ENCODE assay signal across 17 cellular contexts in genomic region chr2:12287220-12287751, GRCh38.
DNase-seq lines count a peak whose midpoint lies in the region; ATAC-seq, FAIRE-seq and TF ChIP-seq lines count a peak whose summit lies in the region.
"Had no signal": no experiment of that assay in that cellular context is flagged by ENCODE, and none has a peak within 500 bp of the region (broad histone marks: within the 10 kb centered on the region; RNA-seq: fewer than 3 reads in every experiment).

No MANE protein-coding gene starts in this region.

- FAIRE-seq in bronchial epithelial cell (lab: Jason Lieb, UNC) (peak; percentile 7), GM19239 (lab: Jason Lieb, UNC) (no peak)
- FAIRE-seq: GM12891, HepG2 had no signal

- peaks cover 8 to 27% (median 14%) of the 10 kb centered on the region in 3 donors for H3K4me1 Mint-ChIP-seq in CD8-positive, alpha-beta memory T cell
- H3K4me1 Mint-ChIP-seq in activated T-helper 1 cell treated with anti-CD3 and anti-CD28 coated beads, Interleukin-12 subunit alpha, Interleukin-12 subunit beta, Interleukin-2, Interleukin-4 antibody, amounts not matched to agents 30 ng/mL and 10 ng/mL and 1 ng/mL, durations not matched to agents 14 hours and 24 hours and 36 hours (ENCODE audit: low read depth) = peaks cover 34% of the 10 kb centered on the region

- H3K4me1 ChIP-seq in CD8-positive, alpha-beta memory T cell (ENCODE audit: insufficient read depth, low read length) = peaks cover 3% of the 10 kb centered on the region
- H3K4me1 ChIP-seq in aorta (ENCODE audit: control insufficient read depth in 1 of 2, insufficient read depth in 2 of 2, low read length in 2 of 2) = no peaks in the 10 kb centered on the region
- H3K4me1 ChIP-seq: HAP-1 had no signal

- no peaks in the 10 kb centered on the region for H3K36me3 ChIP-seq in CD8-positive, alpha-beta memory T cell (ENCODE audit: insufficient read depth, low read length)
- H3K36me3 ChIP-seq in bronchial epithelial cell (ENCODE audit: control insufficient read depth, insufficient read depth, low read length) (no peaks in the 10 kb centered on the region), aorta (ENCODE audit: control insufficient read depth in 1 of 2, insufficient read depth in 2 of 2, low read length in 1 of 2) (no peaks in the 10 kb centered on the region)
- H3K36me3 ChIP-seq: HAP-1, WERI-Rb-1 had no signal

- no peak for DNase-seq in CD8-positive, alpha-beta memory T cell
- DNase-seq in M059J (ENCODE audit: low read depth) (peak; percentile 82), bronchial epithelial cell (ENCODE audit: low read depth) (peak; percentile 27), left kidney (ENCODE audit: low read depth, low spot score) (peak; percentile 49), GM19239 (ENCODE audit: insufficient read length, low spot score) (no peak), aorta (no peak)
- DNase-seq in activated T-helper 1 cell treated with anti-CD3 and anti-CD28 coated beads, Interleukin-12 subunit alpha, Interleukin-12 subunit beta, Interleukin-2, Interleukin-4 antibody, amounts not matched to agents 30 ng/mL and 10 ng/mL and 1 ng/mL, durations not matched to agents 14 hours and 24 hours and 36 hours (ENCODE audit: low spot score) = no peak
- DNase-seq: activated T-cell treated with anti-CD3 and anti-CD28 coated beads, Interleukin-2, amount 50 U/mL, for 1 hour; DMS153; effector CD8-positive, alpha-beta T cell; NCI-H1436; posterior cingulate gyrus; WERI-Rb-1 had no signal

- H3K27ac ChIP-seq in CD8-positive, alpha-beta memory T cell (ENCODE audit: low read depth, low read length) = peak overlapping the region; percentile 41
- H3K27ac ChIP-seq in aorta (ENCODE audit: low read depth in 1 of 2, low read length in 2 of 2) = no peak overlapping the region
- H3K27ac ChIP-seq: WERI-Rb-1 had no signal

- no peak for ATAC-seq in aorta (ENCODE audit: low FRiP score)
- ATAC-seq in GM19455 (IDR thresholded peaks at IDR 0.05; ENCODE audit: unreplicated experiment) = no peak
- ATAC-seq: HepG2 had no signal

- POLR2A ChIA-PET in CD8-positive, alpha-beta memory T cell (lab: Charles Lee) = no interaction called here

- H3K27me3 Mint-ChIP-seq in CD8-positive, alpha-beta memory T cell = no peaks in the 10 kb centered on the region
- H3K27me3 Mint-ChIP-seq in activated T-helper 1 cell treated with anti-CD3 and anti-CD28 coated beads, Interleukin-12 subunit alpha, Interleukin-12 subunit beta, Interleukin-2, Interleukin-4 antibody, amounts not matched to agents 30 ng/mL and 10 ng/mL and 1 ng/mL, durations not matched to agents 14 hours and 24 hours and 36 hours (ENCODE audit: insufficient read depth) = peaks cover 15% of the 10 kb centered on the region

- intact Hi-C loops in activated T-helper 1 cell treated with anti-CD3 and anti-CD28 coated beads, Interleukin-12 subunit alpha, Interleukin-12 subunit beta, Interleukin-2, Interleukin-4 antibody, amounts not matched to agents 30 ng/mL and 10 ng/mL and 1 ng/mL, durations not matched to agents 14 hours and 24 hours and 36 hours (cut with micrococcal nuclease) = no loop called here
- intact Hi-C loops in aorta (cut with DNase I) = no loop called here

- no peak for TF ChIP-seq CTCF in bronchial epithelial cell (IDR thresholded peaks at IDR 0.05; ENCODE audit: insufficient read depth, low read length, severe bottlenecking)

- peaks cover 0 to 2% (median 0%) of the 10 kb centered on the region in 3 donors for H3K36me3 Mint-ChIP-seq in CD8-positive, alpha-beta memory T cell
- H3K36me3 Mint-ChIP-seq in activated T-helper 1 cell treated with anti-CD3 and anti-CD28 coated beads, Interleukin-12 subunit alpha, Interleukin-12 subunit beta, Interleukin-2, Interleukin-4 antibody, amounts not matched to agents 30 ng/mL and 10 ng/mL and 1 ng/mL, durations not matched to agents 14 hours and 24 hours and 36 hours (ENCODE audit: low read depth) = peaks cover 6% of the 10 kb centered on the region

- no peak overlapping the region for H3K27ac Mint-ChIP-seq in CD8-positive, alpha-beta memory T cell
- H3K27ac Mint-ChIP-seq in activated T-helper 1 cell treated with anti-CD3 and anti-CD28 coated beads, Interleukin-12 subunit alpha, Interleukin-12 subunit beta, Interleukin-2, Interleukin-4 antibody, amounts not matched to agents 30 ng/mL and 10 ng/mL and 1 ng/mL, durations not matched to agents 14 hours and 24 hours and 36 hours = no peak overlapping the region

- H3K9me3 ChIP-seq in CD8-positive, alpha-beta memory T cell (ENCODE audit: low read length) = no peaks in the 10 kb centered on the region
- H3K9me3 ChIP-seq in aorta (ENCODE audit: control insufficient read depth, low read length) = no peaks in the 10 kb centered on the region
- H3K9me3 ChIP-seq: HAP-1 had no signal

- 15 to 17% methylated on average over 5 of the region's 5 CpGs for WGBS in aorta, 2 donors

- CTCF ChIA-PET in CD8-positive, alpha-beta memory T cell (lab: Charles Lee) = interaction anchor here (1.3 to 1.5 kb wide), 3 partner anchors 16 to 429 kb away, joined by 3 to 4 read pairs (median 3); partner anchors contain the start of gene TRIB2

- no peak overlapping the region for H3K4me3 Mint-ChIP-seq in CD8-positive, alpha-beta memory T cell
- H3K4me3 Mint-ChIP-seq in activated T-helper 1 cell treated with anti-CD3 and anti-CD28 coated beads, Interleukin-12 subunit alpha, Interleukin-12 subunit beta, Interleukin-2, Interleukin-4 antibody, amounts not matched to agents 30 ng/mL and 10 ng/mL and 1 ng/mL, durations not matched to agents 14 hours and 24 hours and 36 hours = no peak overlapping the region

- peaks cover 0 to 2% (median 0%) of the 10 kb centered on the region in 5 donors for H3K9me3 Mint-ChIP-seq in CD8-positive, alpha-beta memory T cell
- no peaks in the 10 kb centered on the region for H3K9me3 Mint-ChIP-seq in activated T-helper 1 cell treated with anti-CD3 and anti-CD28 coated beads, Interleukin-12 subunit alpha, Interleukin-12 subunit beta, Interleukin-2, Interleukin-4 antibody, amounts not matched to agents 30 ng/mL and 10 ng/mL and 1 ng/mL, durations not matched to agents 14 hours and 24 hours and 36 hours

- no peak overlapping the region for H3K4me3 ChIP-seq in CD8-positive, alpha-beta memory T cell (ENCODE audit: low read length)
- H3K4me3 ChIP-seq in bronchial epithelial cell (ENCODE audit: low read depth, low read length) = no peak overlapping the region
- H3K4me3 ChIP-seq in aorta (ENCODE audit: low read length in 2 of 2) = no peak overlapping the region
- H3K4me3 ChIP-seq: HAP-1 had no signal

- no peaks in the 10 kb centered on the region for H3K27me3 ChIP-seq in CD8-positive, alpha-beta memory T cell (ENCODE audit: insufficient read depth, low read length, poor library complexity, severe bottlenecking)
- H3K27me3 ChIP-seq in bronchial epithelial cell (ENCODE audit: control insufficient read depth, insufficient read depth, low read length) = no peaks in the 10 kb centered on the region
- H3K27me3 ChIP-seq in aorta (ENCODE audit: control insufficient read depth in 1 of 2, insufficient read depth in 2 of 2, low read length in 1 of 2) = no peaks in the 10 kb centered on the region

Comparison
In these comparisons a context has a peak if more than half of its experiments do, and no peak if none do; other contexts are left out.
1. DNase-seq: peak in M059J (single experiment), bronchial epithelial cell (single experiment) and left kidney (single experiment); none in CD8-positive, alpha-beta memory T cell (0 of 5), activated T-helper 1 cell treated with anti-CD3 and anti-CD28 coated beads, Interleukin-12 subunit alpha, Interleukin-12 subunit beta, Interleukin-2, Interleukin-4 antibody, amounts not matched to agents 30 ng/mL and 10 ng/mL and 1 ng/mL, durations not matched to agents 14 hours and 24 hours and 36 hours (single experiment), GM19239 (single experiment) and aorta (0 of 2).